1 cellular context compared by ENCODE assay signal in the genomic region with DNA sequence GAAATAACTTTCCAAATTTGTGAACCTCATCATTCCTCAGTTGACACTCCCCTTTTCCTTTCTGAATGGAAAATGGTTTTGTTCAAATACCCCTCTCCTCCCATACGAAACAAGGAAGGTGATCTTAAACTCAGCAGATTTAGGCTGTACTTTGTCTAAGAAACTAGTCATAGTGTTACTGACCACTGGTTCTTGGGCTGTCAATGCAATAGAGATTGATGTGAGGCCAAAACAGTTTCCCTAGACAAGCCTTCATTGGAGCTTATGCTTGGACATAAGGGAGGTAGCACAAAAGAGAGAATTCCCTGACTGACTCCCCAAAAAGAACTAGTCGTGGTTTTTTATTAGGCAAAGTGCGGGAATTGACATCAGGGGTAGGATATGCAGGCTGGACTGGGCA.
TF ChIP-seq lines count a peak whose summit lies in the region.

No MANE protein-coding gene starts in this region.

TF ChIP-seq in K562, 482 proteins besides CTCF, POLR2A, EP300 and RAD21 (continued from another document):
- TF ChIP-seq E2F1 (CRISPR knock-in tag; IDR thresholded peaks at IDR 0.05) (0 out of 2 replicates have a peak, but pooled peaks have one; percentile 31), MLLT1 (IDR thresholded peaks at IDR 0.05) (no peak), ZNF436 (CRISPR knock-in tag; IDR thresholded peaks at IDR 0.05) (no peak), FOXP1 (CRISPR knock-in tag; IDR thresholded peaks at IDR 0.05) (no peak), SIRT6 (IDR thresholded peaks at IDR 0.05; ENCODE audit: low read depth, low read length) (no peak), SP1 (CRISPR knock-in tag; IDR thresholded peaks at IDR 0.05) (no peak), HMG20A (CRISPR knock-in tag; conservative IDR thresholded peaks at IDR 0.05) (no peak), NFIX (CRISPR knock-in tag; IDR thresholded peaks at IDR 0.05; ENCODE audit: low read depth) (no peak), CBX1 (IDR thresholded peaks at IDR 0.05; ENCODE audit: low read depth) (no peak), SIX5 (IDR thresholded peaks at IDR 0.05; ENCODE audit: borderline replicate concordance in 1 of 2, insufficient read depth in 1 of 2, low read depth in 1 of 2, low read length in 2 of 2) (no peak), PCBP2 (IDR thresholded peaks at IDR 0.05; ENCODE audit: low read depth, low read length, poor library complexity, severe bottlenecking) (no peak), ZNF778 (CRISPR knock-in tag; IDR thresholded peaks at IDR 0.05) (no peak), LEF1 (IDR thresholded peaks at IDR 0.05) (no peak), FOXP4 (CRISPR knock-in tag; IDR thresholded peaks at IDR 0.05; ENCODE audit: borderline replicate concordance) (no peak), NFATC3 (IDR thresholded peaks at IDR 0.05) (no peak), GTF2E2 (tag; IDR thresholded peaks at IDR 0.05) (no peak), NFYB (IDR thresholded peaks at IDR 0.05; ENCODE audit: extremely low read depth, insufficient read length) (no peak)
- TF ChIP-seq, protein P1, sequence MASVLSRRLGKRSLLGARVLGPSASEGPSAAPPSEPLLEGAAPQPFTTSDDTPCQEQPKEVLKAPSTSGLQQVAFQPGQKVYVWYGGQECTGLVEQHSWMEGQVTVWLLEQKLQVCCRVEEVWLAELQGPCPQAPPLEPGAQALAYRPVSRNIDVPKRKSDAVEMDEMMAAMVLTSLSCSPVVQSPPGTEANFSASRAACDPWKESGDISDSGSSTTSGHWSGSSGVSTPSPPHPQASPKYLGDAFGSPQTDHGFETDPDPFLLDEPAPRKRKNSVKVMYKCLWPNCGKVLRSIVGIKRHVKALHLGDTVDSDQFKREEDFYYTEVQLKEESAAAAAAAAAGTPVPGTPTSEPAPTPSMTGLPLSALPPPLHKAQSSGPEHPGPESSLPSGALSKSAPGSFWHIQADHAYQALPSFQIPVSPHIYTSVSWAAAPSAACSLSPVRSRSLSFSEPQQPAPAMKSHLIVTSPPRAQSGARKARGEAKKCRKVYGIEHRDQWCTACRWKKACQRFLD (CRISPR knock-in tag; IDR thresholded peaks at IDR 0.05): peak; percentile 35; the same call in 1 of the 2 replicates
- TF ChIP-seq, protein P2, sequence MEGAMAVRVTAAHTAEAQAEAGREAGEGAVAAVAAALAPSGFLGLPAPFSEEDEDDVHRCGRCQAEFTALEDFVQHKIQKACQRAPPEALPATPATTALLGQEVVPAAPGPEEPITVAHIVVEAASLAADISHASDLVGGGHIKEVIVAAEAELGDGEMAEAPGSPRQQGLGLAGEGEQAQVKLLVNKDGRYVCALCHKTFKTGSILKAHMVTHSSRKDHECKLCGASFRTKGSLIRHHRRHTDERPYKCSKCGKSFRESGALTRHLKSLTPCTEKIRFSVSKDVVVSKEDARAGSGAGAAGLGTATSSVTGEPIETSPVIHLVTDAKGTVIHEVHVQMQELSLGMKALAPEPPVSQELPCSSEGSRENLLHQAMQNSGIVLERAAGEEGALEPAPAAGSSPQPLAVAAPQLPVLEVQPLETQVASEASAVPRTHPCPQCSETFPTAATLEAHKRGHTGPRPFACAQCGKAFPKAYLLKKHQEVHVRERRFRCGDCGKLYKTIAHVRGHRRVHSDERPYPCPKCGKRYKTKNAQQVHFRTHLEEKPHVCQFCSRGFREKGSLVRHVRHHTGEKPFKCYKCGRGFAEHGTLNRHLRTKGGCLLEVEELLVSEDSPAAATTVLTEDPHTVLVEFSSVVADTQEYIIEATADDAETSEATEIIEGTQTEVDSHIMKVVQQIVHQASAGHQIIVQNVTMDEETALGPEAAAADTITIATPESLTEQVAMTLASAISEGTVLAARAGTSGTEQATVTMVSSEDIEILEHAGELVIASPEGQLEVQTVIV (CRISPR knock-in tag; IDR thresholded peaks at IDR 0.05; ENCODE audit: borderline replicate concordance): no peak
